1 cellular context compared by ENCODE assay signal in the genomic region with DNA sequence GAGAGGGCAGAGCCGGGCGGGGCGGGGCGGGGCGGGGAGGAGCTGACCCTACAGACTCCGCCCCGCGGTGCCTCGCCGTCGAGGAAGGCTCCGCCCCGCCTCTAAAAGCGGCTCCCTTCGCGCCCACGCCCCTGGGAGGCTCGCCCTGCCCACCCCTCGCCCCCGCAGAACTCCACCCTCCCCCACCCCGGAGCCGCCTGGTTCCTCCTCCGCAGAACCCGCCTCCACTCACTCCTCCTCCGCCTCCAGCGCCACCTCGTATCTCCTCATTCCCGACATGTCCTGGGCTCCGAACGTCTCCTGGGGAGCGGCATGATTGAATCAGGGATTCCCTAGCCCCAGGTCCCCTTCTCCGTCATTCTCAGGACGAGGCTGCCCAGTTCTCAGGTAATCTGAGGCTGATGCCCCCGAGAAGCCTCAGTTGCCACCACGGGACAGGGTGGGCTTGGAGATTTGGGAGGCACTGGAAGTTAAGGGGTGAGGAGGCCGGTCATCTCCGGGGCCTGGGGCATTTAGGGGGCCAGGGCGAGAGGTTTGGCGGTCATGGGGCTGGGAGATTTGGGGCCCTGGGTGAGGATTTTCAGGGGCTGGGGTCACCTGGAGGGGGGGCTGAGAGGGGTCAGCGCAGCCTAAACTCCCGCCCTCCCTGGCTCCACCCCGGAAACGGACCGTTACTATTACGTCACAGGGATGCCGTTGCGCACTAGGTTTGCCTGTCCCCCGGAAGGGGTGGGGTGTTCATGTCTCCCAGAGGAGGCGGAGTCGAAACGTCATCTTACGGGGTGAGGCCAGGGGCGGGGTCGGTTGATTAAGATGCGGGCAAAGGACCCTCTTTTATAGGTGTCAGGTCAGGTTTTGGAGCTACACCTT.
A peak's percentile ranks its signal among the peaks of the same experiment; 100 is the strongest.
TF ChIP-seq lines count a peak whose summit lies in the region.

No MANE protein-coding gene starts in this region.

TF ChIP-seq in A549, 52 proteins besides CTCF, POLR2A, EP300 and RAD21 (continued from another document):
- TF ChIP-seq, protein P1, sequence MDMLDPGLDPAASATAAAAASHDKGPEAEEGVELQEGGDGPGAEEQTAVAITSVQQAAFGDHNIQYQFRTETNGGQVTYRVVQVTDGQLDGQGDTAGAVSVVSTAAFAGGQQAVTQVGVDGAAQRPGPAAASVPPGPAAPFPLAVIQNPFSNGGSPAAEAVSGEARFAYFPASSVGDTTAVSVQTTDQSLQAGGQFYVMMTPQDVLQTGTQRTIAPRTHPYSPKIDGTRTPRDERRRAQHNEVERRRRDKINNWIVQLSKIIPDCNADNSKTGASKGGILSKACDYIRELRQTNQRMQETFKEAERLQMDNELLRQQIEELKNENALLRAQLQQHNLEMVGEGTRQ (IDR thresholded peaks at IDR 0.05), result no peak
- TF ChIP-seq HOXB5 (CRISPR knock-in tag; IDR thresholded peaks at IDR 0.05) (no peak), HOXB13 (CRISPR knock-in tag; IDR thresholded peaks at IDR 0.05; ENCODE audit: low read depth) (no peak), CEBPB (IDR thresholded peaks at IDR 0.05) (peak; percentile 30 to 65; a peak in 3 of 4 replicates), ZFP36 (IDR thresholded peaks at IDR 0.05; ENCODE audit: borderline replicate concordance, partially characterized antibody) (no peak), KDM1A (IDR thresholded peaks at IDR 0.05; ENCODE audit: low read depth) (no peak), FOSL2 (IDR thresholded peaks at IDR 0.05) (no peak), FOSL2 (CRISPR knock-in tag; IDR thresholded peaks at IDR 0.05) (0 out of 2 replicates have a peak, but pooled peaks have one; percentile 1), MAFK (IDR thresholded peaks at IDR 0.05; ENCODE audit: partially characterized antibody) (no peak), HDAC2 (IDR thresholded peaks at IDR 0.05) (no peak), RFX5 (IDR thresholded peaks at IDR 0.05) (no peak), ZSCAN20 (CRISPR knock-in tag; IDR thresholded peaks at IDR 0.05) (no peak), TP53 (CRISPR knock-in tag; IDR thresholded peaks at IDR 0.05) (no peak), NR3C1 (IDR thresholded peaks at IDR 0.05) (no peak), HEYL (CRISPR knock-in tag; IDR thresholded peaks at IDR 0.05) (no peak), RNF2 (IDR thresholded peaks at IDR 0.05; ENCODE audit: borderline replicate concordance, low read depth) (no peak), JUNB (IDR thresholded peaks at IDR 0.05) (no peak), GATA3 (IDR thresholded peaks at IDR 0.05; ENCODE audit: borderline replicate concordance) (no peak), JUN (IDR thresholded peaks at IDR 0.05) (peak in 1 of 2 experiments; percentile 77; a peak in 3 of 5 replicates), NPAS2 (CRISPR knock-in tag; IDR thresholded peaks at IDR 0.05; ENCODE audit: borderline replicate concordance) (no peak), FOSB (CRISPR knock-in tag; IDR thresholded peaks at IDR 0.05) (no peak; the same call in 1 of the 2 replicates), RARB (CRISPR knock-in tag; IDR thresholded peaks at IDR 0.05) (0 out of 2 replicates have a peak, but pooled peaks have one; percentile 15), BHLHE40 (IDR thresholded peaks at IDR 0.05; ENCODE audit: low read depth, low read length) (no peak), KDM5A (IDR thresholded peaks at IDR 0.05) (no peak), EHMT2 (IDR thresholded peaks at IDR 0.05; ENCODE audit: low read depth) (no peak), FOXS1 (CRISPR knock-in tag; IDR thresholded peaks at IDR 0.05) (no peak)
- TF ChIP-seq, protein P2, sequence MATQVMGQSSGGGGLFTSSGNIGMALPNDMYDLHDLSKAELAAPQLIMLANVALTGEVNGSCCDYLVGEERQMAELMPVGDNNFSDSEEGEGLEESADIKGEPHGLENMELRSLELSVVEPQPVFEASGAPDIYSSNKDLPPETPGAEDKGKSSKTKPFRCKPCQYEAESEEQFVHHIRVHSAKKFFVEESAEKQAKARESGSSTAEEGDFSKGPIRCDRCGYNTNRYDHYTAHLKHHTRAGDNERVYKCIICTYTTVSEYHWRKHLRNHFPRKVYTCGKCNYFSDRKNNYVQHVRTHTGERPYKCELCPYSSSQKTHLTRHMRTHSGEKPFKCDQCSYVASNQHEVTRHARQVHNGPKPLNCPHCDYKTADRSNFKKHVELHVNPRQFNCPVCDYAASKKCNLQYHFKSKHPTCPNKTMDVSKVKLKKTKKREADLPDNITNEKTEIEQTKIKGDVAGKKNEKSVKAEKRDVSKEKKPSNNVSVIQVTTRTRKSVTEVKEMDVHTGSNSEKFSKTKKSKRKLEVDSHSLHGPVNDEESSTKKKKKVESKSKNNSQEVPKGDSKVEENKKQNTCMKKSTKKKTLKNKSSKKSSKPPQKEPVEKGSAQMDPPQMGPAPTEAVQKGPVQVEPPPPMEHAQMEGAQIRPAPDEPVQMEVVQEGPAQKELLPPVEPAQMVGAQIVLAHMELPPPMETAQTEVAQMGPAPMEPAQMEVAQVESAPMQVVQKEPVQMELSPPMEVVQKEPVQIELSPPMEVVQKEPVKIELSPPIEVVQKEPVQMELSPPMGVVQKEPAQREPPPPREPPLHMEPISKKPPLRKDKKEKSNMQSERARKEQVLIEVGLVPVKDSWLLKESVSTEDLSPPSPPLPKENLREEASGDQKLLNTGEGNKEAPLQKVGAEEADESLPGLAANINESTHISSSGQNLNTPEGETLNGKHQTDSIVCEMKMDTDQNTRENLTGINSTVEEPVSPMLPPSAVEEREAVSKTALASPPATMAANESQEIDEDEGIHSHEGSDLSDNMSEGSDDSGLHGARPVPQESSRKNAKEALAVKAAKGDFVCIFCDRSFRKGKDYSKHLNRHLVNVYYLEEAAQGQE (IDR thresholded peaks at IDR 0.05), result no peak; the same call in 1 of the 2 replicates
- TF ChIP-seq, protein P3, sequence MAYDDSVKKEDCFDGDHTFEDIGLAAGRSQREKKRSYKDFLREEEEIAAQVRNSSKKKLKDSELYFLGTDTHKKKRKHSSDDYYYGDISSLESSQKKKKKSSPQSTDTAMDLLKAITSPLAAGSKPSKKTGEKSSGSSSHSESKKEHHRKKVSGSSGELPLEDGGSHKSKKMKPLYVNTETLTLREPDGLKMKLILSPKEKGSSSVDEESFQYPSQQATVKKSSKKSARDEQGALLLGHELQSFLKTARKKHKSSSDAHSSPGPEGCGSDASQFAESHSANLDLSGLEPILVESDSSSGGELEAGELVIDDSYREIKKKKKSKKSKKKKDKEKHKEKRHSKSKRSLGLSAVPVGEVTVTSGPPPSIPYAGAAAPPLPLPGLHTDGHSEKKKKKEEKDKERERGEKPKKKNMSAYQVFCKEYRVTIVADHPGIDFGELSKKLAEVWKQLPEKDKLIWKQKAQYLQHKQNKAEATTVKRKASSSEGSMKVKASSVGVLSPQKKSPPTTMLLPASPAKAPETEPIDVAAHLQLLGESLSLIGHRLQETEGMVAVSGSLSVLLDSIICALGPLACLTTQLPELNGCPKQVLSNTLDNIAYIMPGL (CRISPR knock-in tag; IDR thresholded peaks at IDR 0.05; ENCODE audit: borderline replicate concordance), result peak; percentile 44; the same call in 1 of the 2 replicates
